ENCODE assay signal across 1 cellular context in genomic region chr3:8963137-8963853, GRCh38.
A peak's percentile ranks its signal among the peaks of the same experiment; 100 is the strongest.
TF ChIP-seq lines count a peak whose summit lies in the region.

RAD18 (minus strand) TSS chr3:8963472; CDS start chr3:8963385, 87 bp downstream.

TF ChIP-seq in HepG2, 621 proteins besides CTCF, POLR2A, EP300 and RAD21 (continued from another document and continues in another):
- TF ChIP-seq BRF2 (CRISPR knock-in tag; IDR thresholded peaks at IDR 0.05) (no peak), ZNF17 (CRISPR knock-in tag; IDR thresholded peaks at IDR 0.05) (no peak), ISL2 (CRISPR knock-in tag; IDR thresholded peaks at IDR 0.05) (0 out of 2 replicates have a peak, but pooled peaks have one; percentile 41), REL (CRISPR knock-in tag; conservative IDR thresholded peaks at IDR 0.05) (no peak), ZNF296 (CRISPR knock-in tag; conservative IDR thresholded peaks at IDR 0.05) (no peak), THYN1 (CRISPR knock-in tag; IDR thresholded peaks at IDR 0.05; ENCODE audit: borderline replicate concordance, low read depth) (0 out of 2 replicates have a peak, but pooled peaks have one; percentile 36), EED (CRISPR knock-in tag; IDR thresholded peaks at IDR 0.05) (no peak), EZH2 (conservative IDR thresholded peaks at IDR 0.05; ENCODE audit: low read depth, low read length) (no peak), SP1 (IDR thresholded peaks at IDR 0.05) (no peak), SP1 (CRISPR knock-in tag; IDR thresholded peaks at IDR 0.05) (peak; percentile 86), ZUFSP (CRISPR knock-in tag; IDR thresholded peaks at IDR 0.05; ENCODE audit: borderline replicate concordance) (no peak), ETS1 (CRISPR knock-in tag; IDR thresholded peaks at IDR 0.05) (no peak), TRAFD1 (CRISPR knock-in tag; IDR thresholded peaks at IDR 0.05; ENCODE audit: borderline replicate concordance) (no peak), ZNF570 (CRISPR knock-in tag; IDR thresholded peaks at IDR 0.05; ENCODE audit: borderline replicate concordance) (no peak), ZFP91 (CRISPR knock-in tag; IDR thresholded peaks at IDR 0.05; ENCODE audit: borderline replicate concordance) (peak; percentile 80; the same call in 1 of the 2 replicates), TRIM24 (CRISPR knock-in tag; IDR thresholded peaks at IDR 0.05) (no peak), PATZ1 (CRISPR knock-in tag; IDR thresholded peaks at IDR 0.05) (no peak; the same call in 1 of the 2 replicates), GPN1 (CRISPR knock-in tag; IDR thresholded peaks at IDR 0.05; ENCODE audit: borderline replicate concordance) (no peak), HOXA9 (CRISPR knock-in tag; IDR thresholded peaks at IDR 0.05; ENCODE audit: borderline replicate concordance) (no peak), SYNCRIP (IDR thresholded peaks at IDR 0.05; ENCODE audit: insufficient read depth, low read depth, low read length) (no peak), ZFP36 (IDR thresholded peaks at IDR 0.05; ENCODE audit: borderline replicate concordance, low read depth, low read length, partially characterized antibody) (no peak), ZNF703 (CRISPR knock-in tag; IDR thresholded peaks at IDR 0.05; ENCODE audit: borderline replicate concordance) (0 out of 2 replicates have a peak, but pooled peaks have one; percentile 63), GPBP1L1 (CRISPR knock-in tag; IDR thresholded peaks at IDR 0.05) (no peak), ZFP37 (CRISPR knock-in tag; IDR thresholded peaks at IDR 0.05; ENCODE audit: borderline replicate concordance) (no peak), ZNF766 (CRISPR knock-in tag; IDR thresholded peaks at IDR 0.05; ENCODE audit: borderline replicate concordance) (no peak), ZNF562 (CRISPR knock-in tag; IDR thresholded peaks at IDR 0.05; ENCODE audit: borderline replicate concordance) (no peak), HIC2 (CRISPR knock-in tag; IDR thresholded peaks at IDR 0.05; ENCODE audit: low read depth) (no peak), NR2F6 (IDR thresholded peaks at IDR 0.05) (peak; percentile 21; the same call in 1 of the 2 replicates), NR2F6 (CRISPR knock-in tag; IDR thresholded peaks at IDR 0.05) (no peak; the same call in 1 of the 2 replicates), TGIF2 (CRISPR knock-in tag; IDR thresholded peaks at IDR 0.05) (peak; percentile 89; the same call in 1 of the 2 replicates), ZNF674 (CRISPR knock-in tag; IDR thresholded peaks at IDR 0.05; ENCODE audit: low read depth) (no peak), MXI1 (IDR thresholded peaks at IDR 0.05; ENCODE audit: borderline replicate concordance, low read depth, low read length) (peak; percentile 89; the same call in 2 of the 3 replicates), RORA (CRISPR knock-in tag; IDR thresholded peaks at IDR 0.05) (no peak), MNT (IDR thresholded peaks at IDR 0.05) (peak; percentile 33), FOSL2 (CRISPR knock-in tag; IDR thresholded peaks at IDR 0.05) (peak; percentile 45), RELA (CRISPR knock-in tag; IDR thresholded peaks at IDR 0.05) (no peak)
- TF ChIP-seq, protein P1, sequence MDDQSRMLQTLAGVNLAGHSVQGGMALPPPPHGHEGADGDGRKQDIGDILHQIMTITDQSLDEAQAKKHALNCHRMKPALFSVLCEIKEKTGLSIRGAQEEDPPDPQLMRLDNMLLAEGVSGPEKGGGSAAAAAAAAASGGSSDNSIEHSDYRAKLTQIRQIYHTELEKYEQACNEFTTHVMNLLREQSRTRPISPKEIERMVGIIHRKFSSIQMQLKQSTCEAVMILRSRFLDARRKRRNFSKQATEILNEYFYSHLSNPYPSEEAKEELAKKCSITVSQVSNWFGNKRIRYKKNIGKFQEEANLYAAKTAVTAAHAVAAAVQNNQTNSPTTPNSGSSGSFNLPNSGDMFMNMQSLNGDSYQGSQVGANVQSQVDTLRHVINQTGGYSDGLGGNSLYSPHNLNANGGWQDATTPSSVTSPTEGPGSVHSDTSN (CRISPR knock-in tag; IDR thresholded peaks at IDR 0.05; ENCODE audit: borderline replicate concordance): no peak
- TF ChIP-seq, protein P2, sequence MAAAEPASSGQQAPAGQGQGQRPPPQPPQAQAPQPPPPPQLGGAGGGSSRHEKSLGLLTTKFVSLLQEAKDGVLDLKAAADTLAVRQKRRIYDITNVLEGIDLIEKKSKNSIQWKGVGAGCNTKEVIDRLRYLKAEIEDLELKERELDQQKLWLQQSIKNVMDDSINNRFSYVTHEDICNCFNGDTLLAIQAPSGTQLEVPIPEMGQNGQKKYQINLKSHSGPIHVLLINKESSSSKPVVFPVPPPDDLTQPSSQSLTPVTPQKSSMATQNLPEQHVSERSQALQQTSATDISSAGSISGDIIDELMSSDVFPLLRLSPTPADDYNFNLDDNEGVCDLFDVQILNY (CRISPR knock-in tag; conservative IDR thresholded peaks at IDR 0.05): peak; percentile 97
- TF ChIP-seq, protein P3, sequence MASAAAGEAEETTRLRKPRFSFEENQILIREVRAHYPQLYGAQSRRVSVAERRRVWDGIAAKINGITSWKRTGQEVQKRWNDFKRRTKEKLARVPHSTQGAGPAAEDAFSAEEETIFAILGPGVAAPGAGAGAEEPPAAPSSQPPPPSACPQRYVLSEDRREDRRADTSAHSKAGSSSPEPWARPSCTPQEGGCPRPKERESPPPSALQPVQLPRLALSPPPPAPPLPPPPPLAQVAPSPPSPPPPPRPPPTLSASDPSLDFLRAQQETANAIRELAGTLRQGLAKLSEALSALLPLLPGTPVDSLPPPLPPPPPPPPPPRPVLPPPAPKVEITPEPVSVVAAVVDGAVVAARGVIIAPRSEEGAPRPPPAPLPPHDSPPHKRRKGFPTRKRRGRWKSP (CRISPR knock-in tag; IDR thresholded peaks at IDR 0.05): peak; percentile 51; the same call in 1 of the 2 replicates
- TF ChIP-seq, protein P4, sequence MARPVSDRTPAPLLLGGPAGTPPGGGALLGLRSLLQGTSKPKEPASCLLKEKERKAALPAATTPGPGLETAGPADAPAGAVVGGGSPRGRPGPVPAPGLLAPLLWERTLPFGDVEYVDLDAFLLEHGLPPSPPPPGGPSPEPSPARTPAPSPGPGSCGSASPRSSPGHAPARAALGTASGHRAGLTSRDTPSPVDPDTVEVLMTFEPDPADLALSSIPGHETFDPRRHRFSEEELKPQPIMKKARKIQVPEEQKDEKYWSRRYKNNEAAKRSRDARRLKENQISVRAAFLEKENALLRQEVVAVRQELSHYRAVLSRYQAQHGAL (CRISPR knock-in tag; IDR thresholded peaks at IDR 0.05; ENCODE audit: not compliant biosample characterization): no peak
